In the genomic region with DNA sequence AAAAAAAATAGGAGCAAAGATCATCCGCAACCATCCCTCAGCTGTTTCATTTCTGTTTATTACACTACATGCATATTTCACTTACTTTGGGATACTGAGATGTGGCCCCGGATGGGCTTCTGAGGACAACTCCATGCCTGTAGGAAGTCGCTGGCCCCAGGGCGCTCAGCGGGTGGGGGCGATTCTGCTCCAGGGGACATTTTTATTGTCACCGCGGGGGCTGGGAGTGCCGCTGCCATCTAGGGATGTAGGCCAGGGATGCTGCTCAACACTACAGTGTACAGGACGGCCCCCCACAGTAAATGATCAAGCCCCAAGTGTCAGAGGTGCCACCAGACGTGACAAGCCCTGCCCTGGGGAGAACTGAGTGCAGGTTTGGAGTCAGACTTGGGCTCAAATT, we compare ENCODE assay signal across 1 cellular context.
TF ChIP-seq lines count a peak whose summit lies in the region.

No MANE protein-coding gene starts in this region.

TF ChIP-seq in HEK293, 187 proteins besides CTCF, POLR2A, EP300 and RAD21:
- TF ChIP-seq YY1 (tag by site-specific recombination; IDR thresholded peaks at IDR 0.05) (0 out of 2 replicates have a peak, but pooled peaks have one; percentile 28), GLIS1 (tag by site-specific recombination; IDR thresholded peaks at IDR 0.05) (peak; percentile 71), KLF10 (tag by site-specific recombination; IDR thresholded peaks at IDR 0.05) (no peak), ZNF138 (tag by site-specific recombination; IDR thresholded peaks at IDR 0.05; ENCODE audit: borderline replicate concordance) (no peak), FEZF1 (tag by site-specific recombination; IDR thresholded peaks at IDR 0.05) (no peak), ZNF157 (tag by site-specific recombination; IDR thresholded peaks at IDR 0.05) (no peak), ZIC2 (tag by site-specific recombination; IDR thresholded peaks at IDR 0.05) (peak; percentile 97)
- TF ChIP-seq, protein P1, sequence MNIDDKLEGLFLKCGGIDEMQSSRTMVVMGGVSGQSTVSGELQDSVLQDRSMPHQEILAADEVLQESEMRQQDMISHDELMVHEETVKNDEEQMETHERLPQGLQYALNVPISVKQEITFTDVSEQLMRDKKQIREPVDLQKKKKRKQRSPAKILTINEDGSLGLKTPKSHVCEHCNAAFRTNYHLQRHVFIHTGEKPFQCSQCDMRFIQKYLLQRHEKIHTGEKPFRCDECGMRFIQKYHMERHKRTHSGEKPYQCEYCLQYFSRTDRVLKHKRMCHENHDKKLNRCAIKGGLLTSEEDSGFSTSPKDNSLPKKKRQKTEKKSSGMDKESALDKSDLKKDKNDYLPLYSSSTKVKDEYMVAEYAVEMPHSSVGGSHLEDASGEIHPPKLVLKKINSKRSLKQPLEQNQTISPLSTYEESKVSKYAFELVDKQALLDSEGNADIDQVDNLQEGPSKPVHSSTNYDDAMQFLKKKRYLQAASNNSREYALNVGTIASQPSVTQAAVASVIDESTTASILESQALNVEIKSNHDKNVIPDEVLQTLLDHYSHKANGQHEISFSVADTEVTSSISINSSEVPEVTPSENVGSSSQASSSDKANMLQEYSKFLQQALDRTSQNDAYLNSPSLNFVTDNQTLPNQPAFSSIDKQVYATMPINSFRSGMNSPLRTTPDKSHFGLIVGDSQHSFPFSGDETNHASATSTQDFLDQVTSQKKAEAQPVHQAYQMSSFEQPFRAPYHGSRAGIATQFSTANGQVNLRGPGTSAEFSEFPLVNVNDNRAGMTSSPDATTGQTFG (tag by site-specific recombination; IDR thresholded peaks at IDR 0.05; ENCODE audit: borderline replicate concordance), result no peak
- TF ChIP-seq, protein P2, sequence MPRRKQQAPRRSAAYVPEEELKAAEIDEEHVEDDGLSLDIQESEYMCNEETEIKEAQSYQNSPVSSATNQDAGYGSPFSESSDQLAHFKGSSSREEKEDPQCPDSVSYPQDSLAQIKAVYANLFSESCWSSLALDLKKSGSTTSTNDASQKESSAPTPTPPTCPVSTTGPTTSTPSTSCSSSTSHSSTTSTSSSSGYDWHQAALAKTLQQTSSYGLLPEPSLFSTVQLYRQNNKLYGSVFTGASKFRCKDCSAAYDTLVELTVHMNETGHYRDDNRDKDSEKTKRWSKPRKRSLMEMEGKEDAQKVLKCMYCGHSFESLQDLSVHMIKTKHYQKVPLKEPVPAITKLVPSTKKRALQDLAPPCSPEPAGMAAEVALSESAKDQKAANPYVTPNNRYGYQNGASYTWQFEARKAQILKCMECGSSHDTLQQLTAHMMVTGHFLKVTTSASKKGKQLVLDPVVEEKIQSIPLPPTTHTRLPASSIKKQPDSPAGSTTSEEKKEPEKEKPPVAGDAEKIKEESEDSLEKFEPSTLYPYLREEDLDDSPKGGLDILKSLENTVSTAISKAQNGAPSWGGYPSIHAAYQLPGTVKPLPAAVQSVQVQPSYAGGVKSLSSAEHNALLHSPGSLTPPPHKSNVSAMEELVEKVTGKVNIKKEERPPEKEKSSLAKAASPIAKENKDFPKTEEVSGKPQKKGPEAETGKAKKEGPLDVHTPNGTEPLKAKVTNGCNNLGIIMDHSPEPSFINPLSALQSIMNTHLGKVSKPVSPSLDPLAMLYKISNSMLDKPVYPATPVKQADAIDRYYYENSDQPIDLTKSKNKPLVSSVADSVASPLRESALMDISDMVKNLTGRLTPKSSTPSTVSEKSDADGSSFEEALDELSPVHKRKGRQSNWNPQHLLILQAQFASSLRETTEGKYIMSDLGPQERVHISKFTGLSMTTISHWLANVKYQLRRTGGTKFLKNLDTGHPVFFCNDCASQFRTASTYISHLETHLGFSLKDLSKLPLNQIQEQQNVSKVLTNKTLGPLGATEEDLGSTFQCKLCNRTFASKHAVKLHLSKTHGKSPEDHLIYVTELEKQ (tag by site-specific recombination; IDR thresholded peaks at IDR 0.05; ENCODE audit: borderline replicate concordance), result no peak
TF ChIP-seq in HEK293: peak in this region for 3.
